ENCODE assay signal across 11 cellular contexts in genomic region chr3:112334709-112335108, GRCh38. TPM values are rescaled to one million over a fixed set of nuclear protein-coding genes. Genes with fewer than 3 reads are reported as not detected.
DNase-seq lines count a peak whose midpoint lies in the region; ATAC-seq, FAIRE-seq and TF ChIP-seq lines count a peak whose summit lies in the region.
"Had no signal": no experiment of that assay in that cellular context is flagged by ENCODE, and none has a peak within 500 bp of the region (broad histone marks: within the 10 kb centered on the region; RNA-seq: fewer than 3 reads in every experiment).

No MANE protein-coding gene starts in this region.

- no peak for DNase-seq in activated CD4-positive, alpha-beta memory T cell treated with anti-CD3 and anti-CD28 coated beads for 36 hours
- no peak for DNase-seq in glutamatergic neuron
- no peak for DNase-seq in psoas muscle
- no peak for DNase-seq in small intestine
- no peak for DNase-seq in stimulated activated CD8-positive, alpha-beta memory T cell treated with anti-CD3 and anti-CD28 coated beads, Interleukin-4, amount 100 ng/mL, for 48 hours
- no peak for DNase-seq in kidney
- no peak for DNase-seq in HuH-7 (ENCODE audit: low spot score)
- DNase-seq: NCI-H510A; stimulated activated naive CD4-positive, alpha-beta T cell had no signal

- FAIRE-seq in small intestine (lab: Jason Lieb, UNC) (no peak), kidney (lab: Jason Lieb, UNC) (no peak)
- FAIRE-seq: frontal cortex had no signal

- H3K4me3 ChIP-seq in psoas muscle: peak overlapping the region; percentile 64
- peak overlapping the region in 1 of 2 donors; percentile 20 for H3K4me3 ChIP-seq in small intestine (ENCODE audit: low read depth in 1 of 2, low read length in 2 of 2)
- peak overlapping the region in 1 of 2 donors; percentile 69 for H3K4me3 ChIP-seq in kidney (ENCODE audit: low read length in 2 of 2)

- ATAC-seq in psoas muscle: no peak

- H3K27me3 Mint-ChIP-seq in activated CD4-positive, alpha-beta memory T cell treated with anti-CD3 and anti-CD28 coated beads for 36 hours: no peaks in the 10 kb centered on the region
- peaks cover 5% of the 10 kb centered on the region for H3K27me3 Mint-ChIP-seq in glutamatergic neuron (ENCODE audit: unreplicated experiment)

- CTCF ChIA-PET in activated CD4-positive, alpha-beta memory T cell treated with anti-CD3 and anti-CD28 coated beads for 36 hours (lab: Charles Lee): interaction anchor here (1.9 to 3.6 kb wide), 7 partner anchors 9 to 223 kb away, joined by 8 to 44 read pairs (median 19); partner anchors contain the start of gene SLC9C1

- H3K9me3 Mint-ChIP-seq in activated CD4-positive, alpha-beta memory T cell treated with anti-CD3 and anti-CD28 coated beads for 36 hours: no peaks in the 10 kb centered on the region
- peaks cover 15% of the 10 kb centered on the region for H3K9me3 Mint-ChIP-seq in glutamatergic neuron (ENCODE audit: unreplicated experiment)

- no peak overlapping the region for H3K27ac ChIP-seq in psoas muscle
- no peak overlapping the region for H3K27ac ChIP-seq in small intestine (ENCODE audit: low read depth in 1 of 2, low read length in 1 of 2)
- H3K27ac ChIP-seq in kidney (ENCODE audit: low read depth in 2 of 2, low read length in 2 of 2): peak overlapping the region in 1 of 2 donors; percentile 14

- intact Hi-C loops in activated CD4-positive, alpha-beta memory T cell treated with anti-CD3 and anti-CD28 coated beads for 36 hours (cut with micrococcal nuclease): loop anchor here (2.0 to 10.0 kb wide), 3 partner anchors 37 to 640 kb away; partner anchors contain the start of genes BTLA and CD200R1
- intact Hi-C loops in psoas muscle (cut with DNase I): no loop called here
- intact Hi-C loops in kidney (cut with DNase I): no loop called here

- H3K9me3 ChIP-seq in ES-I3 (ENCODE audit: control insufficient read depth, insufficient read depth, low read length) (no peaks in the 10 kb centered on the region; the same call in 1 of the 2 replicates), psoas muscle (no peaks in the 10 kb centered on the region), small intestine (ENCODE audit: control insufficient read depth, low read depth) (no peaks in the 10 kb centered on the region), kidney (ENCODE audit: control insufficient read depth in 1 of 2, low read length in 2 of 2) (no peaks in the 10 kb centered on the region)

- WGBS in psoas muscle, 3 donors: 21 to 29% (median 24%) methylated on average over 4 of the region's 4 CpGs
- WGBS in small intestine, 3 donors: 40 to 74% (median 59%) methylated on average over 4 of the region's 4 CpGs

- TF ChIP-seq CTCF in glutamatergic neuron (IDR thresholded peaks at IDR 0.05; ENCODE audit: partially characterized antibody, unreplicated experiment) (no peak), psoas muscle (IDR thresholded peaks at IDR 0.05) (no peak), kidney (IDR thresholded peaks at IDR 0.05; ENCODE audit: borderline replicate concordance, extremely low read depth, insufficient read depth) (no peak)

- H3K36me3 Mint-ChIP-seq in activated CD4-positive, alpha-beta memory T cell treated with anti-CD3 and anti-CD28 coated beads for 36 hours: peaks cover 21% of the 10 kb centered on the region
- no peaks in the 10 kb centered on the region for H3K36me3 Mint-ChIP-seq in glutamatergic neuron (ENCODE audit: unreplicated experiment)

- peaks cover 62% of the 10 kb centered on the region for H3K4me1 Mint-ChIP-seq in activated CD4-positive, alpha-beta memory T cell treated with anti-CD3 and anti-CD28 coated beads for 36 hours (ENCODE audit: low read depth)
- peaks cover 17% of the 10 kb centered on the region for H3K4me1 Mint-ChIP-seq in glutamatergic neuron (ENCODE audit: low read depth, unreplicated experiment)

- POLR2A ChIA-PET in activated CD4-positive, alpha-beta memory T cell treated with anti-CD3 and anti-CD28 coated beads for 36 hours (lab: Charles Lee): interaction anchor here (1.2 to 3.0 kb wide), 3 partner anchors 29 to 165 kb away, joined by 3 to 13 read pairs (median 5); partner anchors contain the start of gene BTLA

- peak overlapping the region; percentile 87 for H3K4me3 Mint-ChIP-seq in activated CD4-positive, alpha-beta memory T cell treated with anti-CD3 and anti-CD28 coated beads for 36 hours
- peak overlapping the region; percentile 96 for H3K4me3 Mint-ChIP-seq in glutamatergic neuron (ENCODE audit: unreplicated experiment)

- H3K36me3 ChIP-seq in ES-I3 (ENCODE audit: insufficient read depth, low read length): no peaks in the 10 kb centered on the region; the same call in 1 of the 2 replicates
- no peaks in the 10 kb centered on the region for H3K36me3 ChIP-seq in psoas muscle (ENCODE audit: insufficient read depth in 1 of 2, low read depth in 1 of 2)
- H3K36me3 ChIP-seq in small intestine (ENCODE audit: control insufficient read depth in 2 of 2, insufficient read depth in 2 of 2, low read length in 2 of 2): no peaks in the 10 kb centered on the region
- H3K36me3 ChIP-seq in kidney (ENCODE audit: control insufficient read depth in 1 of 2, insufficient read depth in 2 of 2, low read length in 2 of 2): no peaks in the 10 kb centered on the region

- H3K9ac ChIP-seq in ES-I3 (ENCODE audit: low read depth, low read length) (peak overlapping the region; percentile 97), kidney (ENCODE audit: low read length in 2 of 2) (no peak overlapping the region)

- H3K4me1 ChIP-seq in ES-I3 (ENCODE audit: insufficient read depth, low read length) (peaks cover 29% of the 10 kb centered on the region), psoas muscle (no peaks in the 10 kb centered on the region), small intestine (ENCODE audit: control insufficient read depth in 2 of 2, insufficient read depth in 1 of 2, low read depth in 1 of 2, low read length in 1 of 2) (no peaks in the 10 kb centered on the region), kidney (ENCODE audit: control insufficient read depth in 1 of 2, insufficient read depth in 1 of 2, low read depth in 1 of 2, low read length in 2 of 2) (peaks cover 0 to 2% of the 10 kb centered on the region in 2 donors)

- peaks cover 0 to 3% (median 0%) of the 10 kb centered on the region in 3 donors for H3K27me3 ChIP-seq in psoas muscle (ENCODE audit: insufficient read depth in 3 of 3, low read length in 2 of 3)
- peaks cover 2 to 4% of the 10 kb centered on the region in 2 donors for H3K27me3 ChIP-seq in small intestine (ENCODE audit: control insufficient read depth in 2 of 2, insufficient read depth in 2 of 2, low read length in 2 of 2)

- H3K27ac Mint-ChIP-seq in activated CD4-positive, alpha-beta memory T cell treated with anti-CD3 and anti-CD28 coated beads for 36 hours: peak overlapping the region; percentile 88
- H3K27ac Mint-ChIP-seq in glutamatergic neuron (ENCODE audit: unreplicated experiment): peak overlapping the region; percentile 99

RNA-seq across cellular contexts. Expression of gene CD200, which starts 1.8 kb away (rescaled TPM):
- total RNA-seq in activated CD4-positive, alpha-beta memory T cell treated with anti-CD3 and anti-CD28 coated beads for 36 hours: 10 to 100 TPM; 34.2 to 34.5 TPM
- total RNA-seq in glutamatergic neuron (ENCODE audit: unreplicated experiment): 67.9 TPM
- total RNA-seq in psoas muscle: 1 to 10 TPM in 2 of 4 donors, under 1 TPM in 2; 0.59 to 1.5 (median 0.90) TPM
- polyA plus RNA-seq in psoas muscle: under 1 TPM; 0.67 to 0.75 (median 0.68) TPM
- 1 to 10 TPM in 2 of 3 donors, not detected in 1; 1.1 to 7.9 TPM for polyA plus RNA-seq in small intestine
- 16.8 TPM for total RNA-seq in kidney
- polyA plus RNA-seq in kidney (ENCODE audit: insufficient read depth, low read depth, low replicate concordance): 8.5 TPM

RNA-seq across cellular contexts. Expression of gene SLC9C1, which starts 40.7 kb away (rescaled TPM):
- total RNA-seq in activated CD4-positive, alpha-beta memory T cell treated with anti-CD3 and anti-CD28 coated beads for 36 hours: not detected
- not detected for total RNA-seq in glutamatergic neuron (ENCODE audit: unreplicated experiment)
- under 1 TPM; 0.10 to 0.32 (median 0.19) TPM for total RNA-seq in psoas muscle
- polyA plus RNA-seq in psoas muscle: under 1 TPM in 1 of 3 donors, not detected in 2; 0.01 TPM
- under 1 TPM in 1 of 3 donors, not detected in 2; 0.06 TPM for polyA plus RNA-seq in small intestine
- total RNA-seq in kidney: 1.2 TPM
- polyA plus RNA-seq in kidney (ENCODE audit: insufficient read depth, low read depth, low replicate concordance): 0.09 TPM
